ENCODE assay signal across 21 cellular contexts in genomic region chr2:88636026-88636425, GRCh38. TPM values are rescaled to one million over a fixed set of nuclear protein-coding genes. Genes with fewer than 3 reads are reported as not detected.
DNase-seq lines count a peak whose midpoint lies in the region; ATAC-seq, FAIRE-seq and TF ChIP-seq lines count a peak whose summit lies in the region.
"Had no signal": no experiment of that assay in that cellular context is flagged by ENCODE, and none has a peak within 500 bp of the region (broad histone marks: within the 10 kb centered on the region; RNA-seq: fewer than 3 reads in every experiment).

No MANE protein-coding gene starts in this region.

- CTCF ChIA-PET in HepG2 (lab: Yijun Ruan, JAX; ENCODE audit: low intra/inter-chr PET ratio, low total read pairs) (no interaction called here), K562 (lab: Yijun Ruan, JAX; ENCODE audit: low intra/inter-chr PET ratio) (no interaction called here)

- peak; percentile 94 for ATAC-seq in HepG2
- ATAC-seq in right lobe of liver = no peak
- peak; percentile 55 for ATAC-seq in K562
- no peak for ATAC-seq in GM18868 (IDR thresholded peaks at IDR 0.05; ENCODE audit: unreplicated experiment)
- ATAC-seq: A549, HCT116 had no signal

- H2AFZ ChIP-seq in HepG2 (ENCODE audit: low read length) (no peak overlapping the region), K562 (ENCODE audit: low read depth, low read length) (peak overlapping the region; percentile 52; the same call in 1 of the 2 replicates)
- H2AFZ ChIP-seq: GM23248 had no signal

- H3K9me1 ChIP-seq in K562 (ENCODE audit: control insufficient read depth, insufficient read depth, low read length) = no peaks in the 10 kb centered on the region

- TF ChIP-seq EP300 in HepG2 (IDR thresholded peaks at IDR 0.05; ENCODE audit: low read depth in 2 of 2, low read length in 2 of 2) (no peak), HepG2 (CRISPR knock-in tag; IDR thresholded peaks at IDR 0.05; ENCODE audit: borderline replicate concordance) (no peak), K562 (IDR thresholded peaks at IDR 0.05; ENCODE audit: low read length) (no peak)

- peaks cover 20% of the 10 kb centered on the region for H3K4me1 ChIP-seq in HepG2 (ENCODE audit: insufficient read depth, low read length)
- H3K4me1 ChIP-seq in right lobe of liver = no peaks in the 10 kb centered on the region
- H3K4me1 ChIP-seq in K562 (replicated peaks in 1 of 2; ENCODE audit: control insufficient read depth in 2 of 2, insufficient read depth in 2 of 2, low read length in 2 of 2) = no peaks in the 10 kb centered on the region; a peak in 1 of 5 replicates
- no peaks in the 10 kb centered on the region for H3K4me1 ChIP-seq in small intestine (ENCODE audit: control insufficient read depth in 2 of 2, insufficient read depth in 1 of 2, low read depth in 1 of 2, low read length in 1 of 2)
- H3K4me1 ChIP-seq: A549, BE2C had no signal

- H3K9me3 ChIP-seq in HepG2 (ENCODE audit: low read length) (no peaks in the 10 kb centered on the region), right lobe of liver (no peaks in the 10 kb centered on the region), K562 (replicated peaks; ENCODE audit: control insufficient read depth, insufficient read depth, low read depth, low read length) (no peaks in the 10 kb centered on the region), small intestine (ENCODE audit: control insufficient read depth, low read depth) (no peaks in the 10 kb centered on the region)
- H3K9me3 ChIP-seq: A549, BE2C had no signal

- in situ Hi-C loops in HepG2 (cut with HindIII; ENCODE audit: extremely low pct_ligation_motif_present, low pct_unique_long_range_greater_than_20kb) (no loop called here), K562 (cut with MboI) (no loop called here)

- H3K79me2 ChIP-seq in HepG2 (ENCODE audit: insufficient read depth, low read length) (no peaks in the 10 kb centered on the region), K562 (ENCODE audit: control insufficient read depth, insufficient read depth, low read length) (no peaks in the 10 kb centered on the region)

- TF ChIP-seq RAD21 in HepG2 (CRISPR knock-in tag; IDR thresholded peaks at IDR 0.05) (no peak), K562 (CRISPR knock-in tag; conservative IDR thresholded peaks at IDR 0.05 in 1 of 2, IDR thresholded peaks at IDR 0.05 in 1 of 2) (no peak)

- no peak for FAIRE-seq in HepG2 (lab: Jason Lieb, UNC)
- no peak for FAIRE-seq in K562 (lab: Jason Lieb, UNC)
- FAIRE-seq in small intestine (lab: Jason Lieb, UNC) = no peak
- FAIRE-seq: A549, D721Med, G401.6 had no signal

- H3K27ac ChIP-seq in HepG2 (ENCODE audit: extremely low read length, insufficient read depth, low read length) (no peak overlapping the region), right lobe of liver (no peak overlapping the region), K562 (ENCODE audit: extremely low read depth, low read depth, low read length) (no peak overlapping the region), small intestine (ENCODE audit: low read depth in 1 of 2, low read length in 1 of 2) (no peak overlapping the region)
- H3K27ac ChIP-seq: A549; BLaER1 treated with 17β-estradiol and CSF1 and Interleukin-3, amounts not matched to agents 10 nM and 100 nM; GM23248 had no signal

- no peak for TF ChIP-seq POLR2A in HepG2 (IDR thresholded peaks at IDR 0.05; ENCODE audit: insufficient read depth in 1 of 2, low read depth in 2 of 2, low read length in 2 of 2)
- TF ChIP-seq POLR2A in right lobe of liver (IDR thresholded peaks at IDR 0.05) = no peak
- no peak for TF ChIP-seq POLR2A in K562 (conservative IDR thresholded peaks at IDR 0.05)

- 73% methylated on average over 1 of the region's 1 CpG for WGBS in HepG2 (ENCODE audit: low lambda C conversion rate)
- WGBS in right lobe of liver (ENCODE audit: insufficient coverage, low coverage, low lambda C conversion rate, missing lambda C conversion rate) = 83% methylated on average over 1 of the region's 1 CpG
- WGBS in K562 (ENCODE audit: insufficient coverage, low coverage, missing lambda C conversion rate) = 61% methylated on average over 1 of the region's 1 CpG
- WGBS in small intestine, 3 donors = 92 to 93% (median 93%) methylated on average over 1 of the region's 1 CpG

- intact Hi-C loops in HepG2 (cut with micrococcal nuclease; ENCODE audit: unreplicated experiment) (no loop called here), right lobe of liver (cut with DNase I) (no loop called here), K562 (cut with micrococcal nuclease) (no loop called here)

- BruUV-seq in HepG2 (replicated peaks; lab: Mats Ljungman, UMichigan) (no TSS peak), K562 (replicated peaks; lab: Mats Ljungman, UMichigan) (no TSS peak)

- H3K36me3 ChIP-seq in HepG2 (replicated peaks in 1 of 2; ENCODE audit: control insufficient read depth in 1 of 2, insufficient read depth in 2 of 2, low read length in 2 of 2) (no peaks in the 10 kb centered on the region), right lobe of liver (no peaks in the 10 kb centered on the region), K562 (ENCODE audit: control insufficient read depth, insufficient read depth, low read length) (no peaks in the 10 kb centered on the region), small intestine (ENCODE audit: control insufficient read depth in 2 of 2, insufficient read depth in 2 of 2, low read length in 2 of 2) (no peaks in the 10 kb centered on the region)
- H3K36me3 ChIP-seq: BE2C; BLaER1 treated with 17β-estradiol and CSF1 and Interleukin-3, amounts not matched to agents 10 nM and 100 nM had no signal

- DNase-seq in HepG2 (ENCODE audit: low spot score) = peak; percentile 73
- DNase-seq in right lobe of liver = no peak
- no peak for DNase-seq in K562 (ENCODE audit: extremely low read depth in 1 of 4, low spot score in 3 of 4)
- peak; percentile 23 for DNase-seq in small intestine
- DNase-seq in activated CD4-positive, alpha-beta T cell treated with anti-CD3 and anti-CD28 coated beads, Interleukin-2, amount 50 U/mL, for 4 hours = no peak
- DNase-seq: 8988T; ACHN; AML-193; BE2C; CD4-positive, alpha-beta T cell; CD8-positive, alpha-beta memory T cell; DMS 273 treated with DMSO at 0.1 percent for 48 hours; DND-41; GM23248; H9 had no signal

- no peak for TF ChIP-seq CTCF in HepG2 (CRISPR knock-in tag; IDR thresholded peaks at IDR 0.05)
- TF ChIP-seq CTCF in right lobe of liver (IDR thresholded peaks at IDR 0.05) = no peak
- no peak for TF ChIP-seq CTCF in K562 (IDR thresholded peaks at IDR 0.05 in 2 of 3, conservative IDR thresholded peaks at IDR 0.05 in 1 of 3; ENCODE audit: insufficient read depth in 2 of 3, low read depth in 1 of 3, low read length in 3 of 3)

- H3K27me3 ChIP-seq in HepG2 (ENCODE audit: control insufficient read depth in 1 of 2, insufficient read depth in 2 of 2, low read length in 2 of 2) (no peaks in the 10 kb centered on the region; a peak in 2 of 5 replicates), right lobe of liver (no peaks in the 10 kb centered on the region), K562 (ENCODE audit: control insufficient read depth in 2 of 2, insufficient read depth in 2 of 2, low read length in 2 of 2) (no peaks in the 10 kb centered on the region), small intestine (ENCODE audit: control insufficient read depth in 2 of 2, insufficient read depth in 2 of 2, low read length in 2 of 2) (no peaks in the 10 kb centered on the region)
- H3K27me3 ChIP-seq: BE2C had no signal

- H3K4me2 ChIP-seq in HepG2 (ENCODE audit: low read depth, low read length) = peak overlapping the region; percentile 1; the same call in 1 of the 2 replicates
- H3K4me2 ChIP-seq in K562 (ENCODE audit: insufficient read depth, low read length) = no peak overlapping the region
- H3K4me2 ChIP-seq: A549; BLaER1 treated with 17β-estradiol and CSF1 and Interleukin-3, amounts not matched to agents 10 nM and 100 nM had no signal

- H4K20me1 ChIP-seq in HepG2 (ENCODE audit: insufficient read depth, low read length) (no peaks in the 10 kb centered on the region), K562 (replicated peaks; ENCODE audit: control insufficient read depth, insufficient read depth, low read length) (no peaks in the 10 kb centered on the region)
- H4K20me1 ChIP-seq: BLaER1 treated with 17β-estradiol and CSF1 and Interleukin-3, amounts not matched to agents 10 nM and 100 nM had no signal

- no peak overlapping the region for H3K4me3 ChIP-seq in HepG2 (replicated peaks in 1 of 3; ENCODE audit: insufficient read depth in 1 of 3, low read depth in 2 of 3, low read length in 3 of 3)
- H3K4me3 ChIP-seq in right lobe of liver = no peak overlapping the region
- H3K4me3 ChIP-seq in K562 = no peak overlapping the region
- no peak overlapping the region for H3K4me3 ChIP-seq in small intestine (ENCODE audit: low read depth in 1 of 2, low read length in 2 of 2)
- H3K4me3 ChIP-seq: A549; BLaER1 treated with 17β-estradiol and CSF1 and Interleukin-3, amounts not matched to agents 10 nM and 100 nM; GM23248 had no signal

- POLR2A ChIA-PET in HepG2 (lab: Yijun Ruan, JAX) (interaction anchor here (0.6 to 1.3 kb wide), 4 partner anchors 8 to 33 kb away, joined by 3 to 13 read pairs (median 3); partner anchors contain the start of gene EIF2AK3), K562 (lab: Yijun Ruan, JAX) (interaction anchor here (0.9 kb wide), 1 partner anchor 39 kb away, joined by 3 read pairs; no protein-coding TSS in a partner anchor)

- H3K9ac ChIP-seq in HepG2 (ENCODE audit: insufficient read depth, low read depth, low read length) (no peak overlapping the region), K562 (ENCODE audit: insufficient read depth in 1 of 2, low read depth in 2 of 2, low read length in 2 of 2) (no peak overlapping the region)
- H3K9ac ChIP-seq: BLaER1 treated with 17β-estradiol and CSF1 and Interleukin-3, amounts not matched to agents 10 nM and 100 nM; GM23248 had no signal

RNA-seq across cellular contexts. Expression of gene EIF2AK3, which starts 8.8 kb away (rescaled TPM):
- 19.3 and 30.6 TPM in 2 replicates for total RNA-seq in HepG2 (2016; rRNA removed; fragmentation: Illumina TruSeq; extraction: Trizol)
- 1.9 and 4.1 TPM in 2 replicates for total RNA-seq in HepG2 (2016; cell fraction: cytosol; rRNA removed; fragmentation: Illumina TruSeq; extraction: Trizol; ENCODE audit: low read depth)
- 16.3 and 30.3 TPM in 2 replicates for total RNA-seq in HepG2 (2016; cell fraction: insoluble cytoplasmic fraction; rRNA removed; fragmentation: Illumina TruSeq; extraction: Trizol)
- total RNA-seq in HepG2 (2016; cell fraction: membrane; rRNA removed; fragmentation: Illumina TruSeq; extraction: Trizol) = 5.7 and 7.5 TPM in 2 replicates
- total RNA-seq in HepG2 (2016; cell fraction: nucleus; rRNA removed; fragmentation: Illumina TruSeq; extraction: Trizol) = 44.3 and 53.8 TPM in 2 replicates
- 10.3 and 11.6 TPM in 2 replicates for polyA plus RNA-seq in HepG2 (2011; rRNA removed)
- 5.9 and 10.2 TPM in 2 replicates for polyA plus RNA-seq in HepG2 (2011; cell fraction: cytosol; rRNA removed)
- polyA plus RNA-seq in HepG2 (2011; cell fraction: nucleus; rRNA removed) = 8.8 and 10.0 TPM in 2 replicates
- 16.3 and 19.2 TPM in 2 replicates for polyA plus RNA-seq in HepG2 (2012)
- 0.80 and 1.0 TPM in 2 replicates for polyA plus RNA-seq in HepG2 (2016; cell fraction: cytosol; fragmentation: Illumina TruSeq; extraction: Trizol; ENCODE audit: low read depth)
- polyA plus RNA-seq in HepG2 (2016; cell fraction: insoluble cytoplasmic fraction; fragmentation: Illumina TruSeq; extraction: Trizol; ENCODE audit: low read depth) = 8.4 and 9.4 TPM in 2 replicates
- polyA plus RNA-seq in HepG2 (2016; cell fraction: membrane; fragmentation: Illumina TruSeq; extraction: Trizol; ENCODE audit: low read depth) = 1.9 TPM in 2 replicates
- polyA plus RNA-seq in HepG2 (2016; cell fraction: nucleus; fragmentation: Illumina TruSeq; extraction: Trizol; ENCODE audit: insufficient read depth, low read depth) = 38.2 and 39.9 TPM in 2 replicates
- 5.4 and 6.6 TPM in 2 replicates for polyA minus RNA-seq in HepG2 (2011; rRNA and poly(A)+ RNA removed; ENCODE audit: low replicate concordance)
- 14.1 and 21.9 TPM in 2 replicates for polyA minus RNA-seq in HepG2 (2011; cell fraction: cytosol; rRNA and poly(A)+ RNA removed)
- polyA minus RNA-seq in HepG2 (2011; cell fraction: nucleus; rRNA and poly(A)+ RNA removed) = 34.6 and 44.7 TPM in 2 replicates
- total RNA-seq in right lobe of liver = 10 to 100 TPM in 4 of 6 experiments, 1 to 10 TPM in 2; 7.0 to 19.1 (median 11.1) TPM
- total RNA-seq in K562 (2011; cell fraction: chromatin; rRNA removed; ENCODE audit: low replicate concordance) = 11.0 and 50.4 TPM in 2 replicates
- total RNA-seq in K562 (2011; cell fraction: nucleolus; rRNA removed) = 13.0 and 13.6 TPM in 2 replicates
- total RNA-seq in K562 (2011; cell fraction: nucleoplasm; rRNA removed) = 19.3 and 21.9 TPM in 2 replicates
- total RNA-seq in K562 (2014; rRNA removed) = 7.1 and 9.3 TPM in 2 replicates
- total RNA-seq in K562 (2014; rRNA removed; fragmentation: Illumina TruSeq; extraction: Trizol) = 11.6 and 14.7 TPM in 2 replicates
- total RNA-seq in K562 (2015; rRNA removed; fragmentation: Illumina TruSeq; extraction: Trizol) = 10.3 and 13.1 TPM in 2 replicates
- 5.9 and 7.4 TPM in 2 replicates for total RNA-seq in K562 (2021)
- 6.3 and 7.5 TPM in 2 replicates for polyA plus RNA-seq in K562 (2011; rRNA removed)
- polyA plus RNA-seq in K562 (2011; cell fraction: cytosol; rRNA removed) = 1.5 and 3.2 TPM in 2 replicates
- 6.9 and 8.7 TPM in 2 replicates for polyA plus RNA-seq in K562 (2011; cell fraction: nucleus; rRNA removed)
- polyA plus RNA-seq in K562 (2012) = 6.0 and 9.5 TPM in 2 replicates
- polyA plus RNA-seq in K562 (2014; fragmentation: Illumina TruSeq; extraction: Trizol) = 7.3 and 9.8 TPM in 2 replicates
- 1 to 10 TPM; 1.7 to 2.2 TPM for polyA plus RNA-seq in K562 (2014; fragmentation: Nextera tagmentation; extraction: Ambion mirVana)
- polyA plus RNA-seq in K562 (2014; rRNA removed) = 3.2 and 7.7 TPM in 2 replicates
- polyA minus RNA-seq in K562 (2011; rRNA and poly(A)+ RNA removed) = 23.6 and 24.8 TPM in 2 replicates
- 5.6 and 7.8 TPM in 2 replicates for polyA minus RNA-seq in K562 (2011; cell fraction: cytosol; rRNA and poly(A)+ RNA removed)
- 7.0 and 11.0 TPM in 2 replicates for polyA minus RNA-seq in K562 (2011; cell fraction: nucleus; rRNA and poly(A)+ RNA removed)
- 1 to 10 TPM; 2.7 to 7.6 (median 3.2) TPM for polyA plus RNA-seq in small intestine

RNA-seq across cellular contexts. Expression of gene RPIA, which starts 55.4 kb away (rescaled TPM):
- total RNA-seq in HepG2 (2016; rRNA removed; fragmentation: Illumina TruSeq; extraction: Trizol) (23.9 and 31.6 TPM in 2 replicates), right lobe of liver (1 to 10 TPM; 2.2 to 4.8 (median 3.2) TPM), K562 (2014; rRNA removed) (10.0 and 11.3 TPM in 2 replicates), K562 (2014; rRNA removed; fragmentation: Illumina TruSeq; extraction: Trizol) (23.9 and 25.8 TPM in 2 replicates), K562 (2015; rRNA removed; fragmentation: Illumina TruSeq; extraction: Trizol) (19.9 and 22.9 TPM in 2 replicates), K562 (2021) (40.4 and 41.2 TPM in 2 replicates)
- 12.9 and 13.3 TPM in 2 replicates for total RNA-seq in HepG2 (2016; cell fraction: cytosol; rRNA removed; fragmentation: Illumina TruSeq; extraction: Trizol; ENCODE audit: low read depth)
- 23.0 and 31.5 TPM in 2 replicates for total RNA-seq in HepG2 (2016; cell fraction: insoluble cytoplasmic fraction; rRNA removed; fragmentation: Illumina TruSeq; extraction: Trizol)
- total RNA-seq in HepG2 (2016; cell fraction: membrane; rRNA removed; fragmentation: Illumina TruSeq; extraction: Trizol) = 25.6 and 26.4 TPM in 2 replicates
- 14.1 and 18.1 TPM in 2 replicates for total RNA-seq in HepG2 (2016; cell fraction: nucleus; rRNA removed; fragmentation: Illumina TruSeq; extraction: Trizol)
- polyA plus RNA-seq in HepG2 (2011; rRNA removed) (13.3 and 13.7 TPM in 2 replicates), K562 (2011; rRNA removed) (17.4 and 30.2 TPM in 2 replicates), K562 (2014; fragmentation: Illumina TruSeq; extraction: Trizol) (37.2 and 37.4 TPM in 2 replicates), K562 (2014; fragmentation: Nextera tagmentation; extraction: Ambion mirVana) (10 to 100 TPM in 1 of 2 experiments, 1 to 10 TPM in 1; 7.8 to 15.1 TPM), K562 (2014; rRNA removed) (36.8 and 43.3 TPM in 2 replicates), small intestine (10 to 100 TPM; 14.5 to 53.7 (median 16.2) TPM)
- polyA plus RNA-seq in HepG2 (2011; cell fraction: cytosol; rRNA removed) = 12.9 and 13.4 TPM in 2 replicates
- 6.1 and 9.3 TPM in 2 replicates for polyA plus RNA-seq in HepG2 (2011; cell fraction: nucleus; rRNA removed)
- polyA plus RNA-seq in HepG2 (2012) = 21.5 and 22.6 TPM in 2 replicates
- polyA plus RNA-seq in HepG2 (2016; cell fraction: cytosol; fragmentation: Illumina TruSeq; extraction: Trizol; ENCODE audit: low read depth) = 23.8 and 26.4 TPM in 2 replicates
- polyA plus RNA-seq in HepG2 (2016; cell fraction: insoluble cytoplasmic fraction; fragmentation: Illumina TruSeq; extraction: Trizol; ENCODE audit: low read depth) = 50.9 and 54.3 TPM in 2 replicates
- 31.6 and 32.5 TPM in 2 replicates for polyA plus RNA-seq in HepG2 (2016; cell fraction: membrane; fragmentation: Illumina TruSeq; extraction: Trizol; ENCODE audit: low read depth)
- polyA plus RNA-seq in HepG2 (2016; cell fraction: nucleus; fragmentation: Illumina TruSeq; extraction: Trizol; ENCODE audit: insufficient read depth, low read depth) = 37.5 and 37.9 TPM in 2 replicates
- polyA minus RNA-seq in HepG2 (2011; rRNA and poly(A)+ RNA removed; ENCODE audit: low replicate concordance) = 8.2 and 8.9 TPM in 2 replicates
- polyA minus RNA-seq in HepG2 (2011; cell fraction: cytosol; rRNA and poly(A)+ RNA removed) = 7.5 and 8.7 TPM in 2 replicates
- 10.8 and 12.0 TPM in 2 replicates for polyA minus RNA-seq in HepG2 (2011; cell fraction: nucleus; rRNA and poly(A)+ RNA removed)
- 5.5 and 6.6 TPM in 2 replicates for total RNA-seq in K562 (2011; cell fraction: chromatin; rRNA removed; ENCODE audit: low replicate concordance)
- 7.0 and 7.8 TPM in 2 replicates for total RNA-seq in K562 (2011; cell fraction: nucleolus; rRNA removed)
- 8.7 and 10.4 TPM in 2 replicates for total RNA-seq in K562 (2011; cell fraction: nucleoplasm; rRNA removed)
- polyA plus RNA-seq in K562 (2011; cell fraction: cytosol; rRNA removed) = 16.3 and 18.5 TPM in 2 replicates
- polyA plus RNA-seq in K562 (2011; cell fraction: nucleus; rRNA removed) = 8.4 and 10.7 TPM in 2 replicates
- 20.4 and 34.0 TPM in 2 replicates for polyA plus RNA-seq in K562 (2012)
- polyA minus RNA-seq in K562 (2011; rRNA and poly(A)+ RNA removed) = 23.2 and 31.5 TPM in 2 replicates
- polyA minus RNA-seq in K562 (2011; cell fraction: cytosol; rRNA and poly(A)+ RNA removed) = 4.6 and 13.6 TPM in 2 replicates
- 6.1 and 7.0 TPM in 2 replicates for polyA minus RNA-seq in K562 (2011; cell fraction: nucleus; rRNA and poly(A)+ RNA removed)

Comparison
In these comparisons a context has a peak if more than half of its experiments do, and no peak if none do; other contexts are left out.
1. ATAC-seq: peak in HepG2 (single experiment) and K562 (single experiment); none in right lobe of liver (0 of 4) and GM18868 (single experiment).
2. DNase-seq: peak in HepG2 (single experiment) and small intestine (single experiment); none in right lobe of liver (0 of 3), K562 (0 of 4) and activated CD4-positive, alpha-beta T cell treated with anti-CD3 and anti-CD28 coated beads, Interleukin-2, amount 50 U/mL, for 4 hours (0 of 2).
3. Of the 241 proteins assayed by ChIP-seq in both HepG2 and K562: peak only in HepG2: BCL6, BHLHE40, GATAD2A, HOMEZ, MAX, MNT and 5 more; only in K562: none; in both: none; in neither: 229; mixed calls (peak in some experiments, not most) for 1.